In genomic region chr1:158203693-158204457, GRCh38 we compare ENCODE assay signal across 8 cellular contexts. TPM values are rescaled to one million over a fixed set of nuclear protein-coding genes. Genes with fewer than 3 reads are reported as not detected.
DNase-seq lines count a peak whose midpoint lies in the region; ATAC-seq and TF ChIP-seq lines count a peak whose summit lies in the region.

No MANE protein-coding gene starts in this region.

- no peak overlapping the region for H2BK5ac ChIP-seq in mesenchymal stem cell (ENCODE audit: low read depth, low read length, poor library complexity, severe bottlenecking)

- H3K9me2 ChIP-seq in PC-3 (replicated peaks; ENCODE audit: low read length) = no peaks in the 10 kb centered on the region

- H3F3A ChIP-seq in PC-3 (ENCODE audit: low read length, unreplicated experiment) = no peaks in the 10 kb centered on the region

- no peak overlapping the region for H4K8ac ChIP-seq in mesenchymal stem cell (ENCODE audit: low read length)

- no peak overlapping the region for H3K4ac ChIP-seq in mesenchymal stem cell (ENCODE audit: low read depth in 1 of 2, low read length in 2 of 2)

- no peak overlapping the region for H3K23ac ChIP-seq in mesenchymal stem cell (ENCODE audit: low read length in 2 of 2)

- H3K4me3 ChIP-seq in PC-3 (ENCODE audit: low read length) (no peak overlapping the region), colonic mucosa (no peak overlapping the region), mesenchymal stem cell (ENCODE audit: insufficient read depth in 1 of 2, low read depth in 1 of 2, low read length in 2 of 2) (no peak overlapping the region)

- peaks cover 28% of the 10 kb centered on the region for H3K27me3 ChIP-seq in PC-3 (ENCODE audit: low read length)
- no peaks in the 10 kb centered on the region for H3K27me3 ChIP-seq in colonic mucosa
- peaks cover 0 to 4% of the 10 kb centered on the region in 2 experiments for H3K27me3 ChIP-seq in mesenchymal stem cell (ENCODE audit: control insufficient read depth in 1 of 2, insufficient read depth in 1 of 2, low read length in 2 of 2)

- DNase-seq in AG08396 (ENCODE audit: low spot score) (peak; percentile 48), GDM1 (lab: John Stamatoyannopoulos, UW) (peak; percentile 50), HS-27A (ENCODE audit: low read depth) (peak; percentile 12), PC-3 (peak; percentile 80), colonic mucosa (peak; percentile 40), mesenchymal stem cell (peak; percentile 67), hepatic stellate cell (ENCODE audit: low spot score) (no peak)

- no peaks in the 10 kb centered on the region for H3K79me1 ChIP-seq in mesenchymal stem cell (replicated peaks; ENCODE audit: low read length, poor library complexity, severe bottlenecking)

- H2BK15ac ChIP-seq in mesenchymal stem cell (ENCODE audit: low read depth, poor library complexity, severe bottlenecking) = no peak overlapping the region

- H3K9me3 ChIP-seq in PC-3 (ENCODE audit: low read length) (no peaks in the 10 kb centered on the region), colonic mucosa (no peaks in the 10 kb centered on the region), mesenchymal stem cell (ENCODE audit: control insufficient read depth, low read length) (no peaks in the 10 kb centered on the region)

- no TSS peak for BruUV-seq in PC-3 (replicated peaks; lab: Mats Ljungman, UMichigan)

- H3K9ac ChIP-seq in PC-3 (ENCODE audit: low read length) (no peak overlapping the region), colonic mucosa (ENCODE audit: low read depth in 2 of 2, low read length in 2 of 2) (no peak overlapping the region), mesenchymal stem cell (ENCODE audit: low read length) (peak overlapping the region; percentile 29)

- POLR2A ChIA-PET in PC-3 (lab: Charles Lee; ENCODE audit: unreplicated experiment) = no interaction called here

- H3K14ac ChIP-seq in mesenchymal stem cell (ENCODE audit: low read length in 2 of 2) = no peak overlapping the region

- CTCF ChIA-PET in PC-3 (lab: Charles Lee) = interaction anchor here (1.0 to 1.4 kb wide), 4 partner anchors 26 to 868 kb away, joined by 4 to 8 read pairs (median 5); no protein-coding TSS in a partner anchor

- H2AK5ac ChIP-seq in mesenchymal stem cell (ENCODE audit: low read length, severe bottlenecking) = no peak overlapping the region

- H2BK120ac ChIP-seq in mesenchymal stem cell (ENCODE audit: low read depth, low read length) = no peak overlapping the region

- WGBS in mesenchymal stem cell = 29% methylated on average over 6 of the region's 7 CpGs

- ATAC-seq in PC-3 = peak; percentile 97
- ATAC-seq in GM21447 (IDR thresholded peaks at IDR 0.05; ENCODE audit: unreplicated experiment) = no peak

- no peak overlapping the region for H2BK12ac ChIP-seq in mesenchymal stem cell (ENCODE audit: low read length in 2 of 2)

- no peak overlapping the region for H4K91ac ChIP-seq in mesenchymal stem cell (ENCODE audit: low read length)

- H3K27ac ChIP-seq in PC-3 (ENCODE audit: low read length) (no peak overlapping the region), colonic mucosa (no peak overlapping the region), mesenchymal stem cell (ENCODE audit: low read length, poor library complexity, severe bottlenecking) (no peak overlapping the region)

- H4K20me1 ChIP-seq in PC-3 (ENCODE audit: low read length) = no peaks in the 10 kb centered on the region

- no peak overlapping the region for H3K18ac ChIP-seq in mesenchymal stem cell (ENCODE audit: low read depth in 1 of 2, low read length in 2 of 2)

- no peaks in the 10 kb centered on the region for H3K79me2 ChIP-seq in PC-3 (ENCODE audit: low read length)

- TF ChIP-seq CTCF in PC-3 (conservative IDR thresholded peaks at IDR 0.05; ENCODE audit: low read depth, low read length) (peak; percentile 91), colonic mucosa (IDR thresholded peaks at IDR 0.05) (peak; percentile 70)

- no peaks in the 10 kb centered on the region for H3K36me3 ChIP-seq in PC-3 (ENCODE audit: low read depth, low read length)
- H3K36me3 ChIP-seq in colonic mucosa = no peaks in the 10 kb centered on the region
- H3K36me3 ChIP-seq in mesenchymal stem cell (ENCODE audit: control insufficient read depth in 1 of 2, insufficient read depth in 2 of 2, low read depth in 1 of 2, low read length in 2 of 2) = no peaks in the 10 kb centered on the region

- no peak overlapping the region for H3K4me2 ChIP-seq in PC-3 (ENCODE audit: low read length)
- peak overlapping the region; percentile 9 for H3K4me2 ChIP-seq in mesenchymal stem cell (ENCODE audit: low read length, poor library complexity, severe bottlenecking)

- intact Hi-C loops in PC-3 (cut with micrococcal nuclease) = loop anchor here (1.0 to 5.0 kb wide), 3 partner anchors 323 to 868 kb away; no protein-coding TSS in a partner anchor
- intact Hi-C loops in colonic mucosa (cut with DNase I) = loop anchor here (2.0 kb wide), 2 partner anchors 795 to 867 kb away; no protein-coding TSS in a partner anchor

- no peaks in the 10 kb centered on the region for H3K4me1 ChIP-seq in PC-3 (ENCODE audit: insufficient read depth, low read length)
- H3K4me1 ChIP-seq in colonic mucosa = no peaks in the 10 kb centered on the region
- no peaks in the 10 kb centered on the region for H3K4me1 ChIP-seq in mesenchymal stem cell (ENCODE audit: control insufficient read depth, insufficient read depth, low read depth, low read length)

- H2AFZ ChIP-seq in PC-3 (ENCODE audit: low read length) (no peak overlapping the region), mesenchymal stem cell (ENCODE audit: low read depth, low read length) (no peak overlapping the region)

RNA-seq across cellular contexts. Expression of gene CD1D, which starts 23.2 kb away (rescaled TPM):
- total RNA-seq in PC-3 (2014; rRNA removed) (not detected in 2 replicates), colonic mucosa (1 to 10 TPM; 4.6 to 7.9 TPM)
- polyA plus RNA-seq in mesenchymal stem cell (2013, experiment 1 of 2) = 5.1 TPM
- 5.2 TPM for polyA plus RNA-seq in mesenchymal stem cell (2013, experiment 2 of 2)

RNA-seq across cellular contexts. Expression of gene CD1A, which starts 50.3 kb away (rescaled TPM):
- total RNA-seq in PC-3 (2014; rRNA removed) (not detected in 2 replicates), colonic mucosa (under 1 TPM in 1 of 2 donors, not detected in 1; 0.11 TPM)
- not detected for polyA plus RNA-seq in mesenchymal stem cell (2013, experiment 1 of 2)
- not detected for polyA plus RNA-seq in mesenchymal stem cell (2013, experiment 2 of 2)
